In the genomic region with DNA sequence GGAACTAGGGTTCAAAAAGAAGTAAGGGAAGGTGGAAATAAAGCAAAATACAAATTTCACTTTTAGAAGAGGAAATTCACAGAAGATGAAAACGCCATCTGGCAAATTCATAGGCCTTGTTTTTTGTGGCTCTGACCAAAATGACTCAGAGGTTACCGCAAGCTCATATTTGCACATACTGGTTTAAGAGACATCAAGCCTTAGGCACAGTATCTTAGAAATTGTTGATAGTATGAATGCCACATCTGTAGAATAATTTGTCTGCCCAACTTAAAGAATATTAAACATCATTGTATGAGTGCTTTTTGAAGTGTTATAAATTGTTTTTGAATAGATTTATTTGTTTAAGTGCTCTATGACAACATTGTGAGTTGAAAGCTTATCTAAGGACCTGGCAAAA, we compare ENCODE assay signal across 9 cellular contexts. TPM values are rescaled to one million over a fixed set of nuclear protein-coding genes. Genes with fewer than 3 reads are reported as not detected.
A peak's percentile ranks its signal among the peaks of the same experiment; 100 is the strongest.
DNase-seq lines count a peak whose midpoint lies in the region; ATAC-seq lines count a peak whose summit lies in the region.
"Had no signal": no experiment of that assay in that cellular context is flagged by ENCODE, and none has a peak within 500 bp of the region (broad histone marks: within the 10 kb centered on the region; RNA-seq: fewer than 3 reads in every experiment).

No MANE protein-coding gene starts in this region.

- intact Hi-C loops in aorta (cut with DNase I), result no loop called here

- H3K4me1 Mint-ChIP-seq in activated CD8-positive, alpha-beta T cell treated with anti-CD3 and anti-CD28 coated beads, Interleukin-2, amount 10 ng/mL, durations not matched to agents 7 days and 5 days (ENCODE audit: low read depth), result peaks cover 6% of the 10 kb centered on the region

- ATAC-seq in HG03135 (IDR thresholded peaks at IDR 0.05; ENCODE audit: unreplicated experiment) (peak; percentile 87), aorta (ENCODE audit: low FRiP score) (no peak)
- peak; percentile 81 for ATAC-seq in activated CD8-positive, alpha-beta T cell treated with anti-CD3 and anti-CD28 coated beads, Interleukin-2, amount 10 ng/mL, durations not matched to agents 7 days and 5 days

- H3K4me3 Mint-ChIP-seq in activated CD8-positive, alpha-beta T cell treated with anti-CD3 and anti-CD28 coated beads, Interleukin-2, amount 10 ng/mL, durations not matched to agents 7 days and 5 days, result no peak overlapping the region

- H3K27me3 ChIP-seq in aorta (ENCODE audit: control insufficient read depth in 1 of 2, insufficient read depth in 2 of 2, low read length in 1 of 2), result no peaks in the 10 kb centered on the region

- peaks cover 10% of the 10 kb centered on the region for H3K27me3 Mint-ChIP-seq in activated CD8-positive, alpha-beta T cell treated with anti-CD3 and anti-CD28 coated beads, Interleukin-2, amount 10 ng/mL, durations not matched to agents 7 days and 5 days (ENCODE audit: low read depth)

- no peak overlapping the region for H3K27ac ChIP-seq in aorta (ENCODE audit: low read depth in 1 of 2, low read length in 2 of 2)

- no peak overlapping the region for H3K4me3 ChIP-seq in aorta (ENCODE audit: low read length in 2 of 2)

- peak overlapping the region; percentile 7 for H3K27ac Mint-ChIP-seq in activated CD8-positive, alpha-beta T cell treated with anti-CD3 and anti-CD28 coated beads, Interleukin-2, amount 10 ng/mL, durations not matched to agents 7 days and 5 days

- DNase-seq in stimulated activated CD4-positive, alpha-beta T cell treated with anti-CD3 and anti-CD28 coated beads, Interleukin-4, amount 100 ng/mL, for 24 hours, result peak; percentile 5
- no peak for DNase-seq in stimulated activated CD4-positive, alpha-beta T cell treated with anti-CD3 and anti-CD28 coated beads, Interleukin-12 subunit alpha, Interleukin-12 subunit beta, amount 100 ng/mL, for 4 hours
- peak; percentile 54 for DNase-seq in activated CD8-positive, alpha-beta T cell treated with anti-CD3 and anti-CD28 coated beads, Interleukin-2, amount 10 ng/mL, durations not matched to agents 7 days and 5 days
- peak; percentile 59 for DNase-seq in stromal cell of bone marrow (ENCODE audit: low read depth)
- DNase-seq in stimulated activated naive CD4-positive, alpha-beta T cell treated with Interleukin-2 at 50 U/mL for 16 hours (lab: John Stamatoyannopoulos, UW), result no peak
- DNase-seq in NCI-H526 treated with DMSO at 0.1 percent for 48 hours (lab: John Stamatoyannopoulos, UW), result no peak
- no peak for DNase-seq in aorta

- no peaks in the 10 kb centered on the region for H3K36me3 ChIP-seq in aorta (ENCODE audit: control insufficient read depth in 1 of 2, insufficient read depth in 2 of 2, low read length in 1 of 2)

- POLR2A ChIA-PET in activated CD8-positive, alpha-beta T cell treated with anti-CD3 and anti-CD28 coated beads, Interleukin-2, amount 10 ng/mL, durations not matched to agents 7 days and 5 days (lab: Charles Lee), result no interaction called here

- no peaks in the 10 kb centered on the region for H3K9me3 ChIP-seq in aorta (ENCODE audit: control insufficient read depth, low read length)

- H3K9me3 Mint-ChIP-seq in activated CD8-positive, alpha-beta T cell treated with anti-CD3 and anti-CD28 coated beads, Interleukin-2, amount 10 ng/mL, durations not matched to agents 7 days and 5 days (ENCODE audit: insufficient read depth), result no peaks in the 10 kb centered on the region

- H3K4me1 ChIP-seq in aorta (ENCODE audit: control insufficient read depth in 1 of 2, insufficient read depth in 2 of 2, low read length in 2 of 2), result no peaks in the 10 kb centered on the region

- H3K36me3 Mint-ChIP-seq in activated CD8-positive, alpha-beta T cell treated with anti-CD3 and anti-CD28 coated beads, Interleukin-2, amount 10 ng/mL, durations not matched to agents 7 days and 5 days (ENCODE audit: low read depth), result no peaks in the 10 kb centered on the region

- CTCF ChIA-PET in activated CD8-positive, alpha-beta T cell treated with anti-CD3 and anti-CD28 coated beads, Interleukin-2, amount 10 ng/mL, durations not matched to agents 7 days and 5 days (lab: Charles Lee), result interaction anchor here (0.7 to 1.0 kb wide), 4 partner anchors 18 to 368 kb away, joined by 3 to 4 read pairs (median 3); partner anchors contain the start of gene SLC18B1

- WGBS in aorta, 2 donors, result 2 to 4% methylated on average over 2 of the region's 2 CpGs

RNA-seq across cellular contexts. Expression of gene TAAR1, which starts 10.6 kb away (rescaled TPM):
- total RNA-seq in activated CD8-positive, alpha-beta T cell treated with anti-CD3 and anti-CD28 coated beads, Interleukin-2, amount 10 ng/mL, durations not matched to agents 7 days and 5 days, result not detected
- not detected for total RNA-seq in aorta
- not detected for polyA plus RNA-seq in aorta
- total RNA-seq: activated CD8-positive, alpha-beta memory T cell treated with anti-CD3 and anti-CD28 coated beads for 36 hours had no signal

RNA-seq across cellular contexts. Expression of gene TAAR2, which starts 24.3 kb away (rescaled TPM):
- not detected for total RNA-seq in activated CD8-positive, alpha-beta T cell treated with anti-CD3 and anti-CD28 coated beads, Interleukin-2, amount 10 ng/mL, durations not matched to agents 7 days and 5 days
- total RNA-seq in aorta, result not detected
- not detected for polyA plus RNA-seq in aorta
- total RNA-seq: activated CD8-positive, alpha-beta memory T cell treated with anti-CD3 and anti-CD28 coated beads for 36 hours had no signal

RNA-seq across cellular contexts. Expression of gene TAAR5, which starts 58.8 kb away (rescaled TPM):
- total RNA-seq in activated CD8-positive, alpha-beta T cell treated with anti-CD3 and anti-CD28 coated beads, Interleukin-2, amount 10 ng/mL, durations not matched to agents 7 days and 5 days, result not detected
- total RNA-seq in aorta, result not detected
- not detected for polyA plus RNA-seq in aorta
- total RNA-seq: activated CD8-positive, alpha-beta memory T cell treated with anti-CD3 and anti-CD28 coated beads for 36 hours had no signal

Comparison
In these comparisons a context has a peak if more than half of its experiments do, and no peak if none do; other contexts are left out.
1. DNase-seq: peak in stimulated activated CD4-positive, alpha-beta T cell treated with anti-CD3 and anti-CD28 coated beads, Interleukin-4, amount 100 ng/mL, for 24 hours (single experiment), activated CD8-positive, alpha-beta T cell treated with anti-CD3 and anti-CD28 coated beads, Interleukin-2, amount 10 ng/mL, durations not matched to agents 7 days and 5 days (single experiment) and stromal cell of bone marrow (single experiment); none in stimulated activated CD4-positive, alpha-beta T cell treated with anti-CD3 and anti-CD28 coated beads, Interleukin-12 subunit alpha, Interleukin-12 subunit beta, amount 100 ng/mL, for 4 hours (single experiment), stimulated activated naive CD4-positive, alpha-beta T cell treated with Interleukin-2 at 50 U/mL for 16 hours (single experiment), NCI-H526 treated with DMSO at 0.1 percent for 48 hours (single experiment) and aorta (0 of 2).